In the genomic region with DNA sequence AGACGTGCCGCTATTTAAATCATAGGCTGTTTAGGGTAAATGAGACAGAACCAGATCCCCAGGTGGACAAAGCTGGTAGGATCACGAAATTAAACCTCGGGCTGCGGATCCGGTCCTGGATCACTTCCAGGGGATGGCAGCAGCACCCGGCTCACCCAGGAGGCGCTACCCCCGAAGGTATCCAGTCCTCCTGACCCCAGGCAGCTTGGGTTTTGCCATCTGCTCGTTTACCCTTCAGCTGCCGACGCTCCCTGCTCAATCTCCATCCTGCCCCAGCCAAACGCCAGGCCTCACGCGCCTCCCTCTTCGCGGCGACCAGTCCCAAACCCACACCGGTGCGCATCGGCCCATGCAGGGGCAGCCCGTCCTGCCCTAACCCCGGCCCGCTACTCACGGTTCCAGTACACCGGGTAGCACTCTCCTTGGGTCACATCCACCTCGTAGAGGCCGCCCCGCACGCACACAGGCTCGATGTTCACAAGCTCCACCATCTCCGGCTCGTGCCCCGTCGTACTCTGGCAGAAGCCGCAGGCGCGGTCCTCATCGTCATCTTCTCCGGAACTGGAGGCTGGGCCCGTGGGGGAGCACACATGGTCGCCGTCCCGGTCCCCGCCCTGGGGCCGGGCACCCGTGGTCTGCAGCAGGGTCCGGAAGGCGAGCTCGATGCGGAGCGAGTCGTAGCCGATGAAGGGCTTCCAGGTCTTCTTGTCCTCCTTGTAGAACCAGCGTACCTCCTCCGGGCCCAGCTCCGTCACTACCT, we compare ENCODE assay signal across 8 cellular contexts. TPM values are rescaled to one million over a fixed set of nuclear protein-coding genes. Genes with fewer than 3 reads are reported as not detected.
DNase-seq lines count a peak whose midpoint lies in the region; ATAC-seq and TF ChIP-seq lines count a peak whose summit lies in the region.

No MANE protein-coding gene starts in this region.

- H3K4me3 ChIP-seq in lower lobe of right lung: peak overlapping the region; percentile 93

- peak; percentile 20 for ATAC-seq in HG02973 (IDR thresholded peaks at IDR 0.05; ENCODE audit: unreplicated experiment)
- peak; percentile 61 to 70 for ATAC-seq in lower lobe of right lung

- H3K4me1 ChIP-seq in lower lobe of right lung: peaks cover 32% of the 10 kb centered on the region

- TF ChIP-seq CTCF in lower lobe of right lung (IDR thresholded peaks at IDR 0.05): no peak

- DNase-seq in NCI-H2196 (lab: John Stamatoyannopoulos, UW; ENCODE audit: unreplicated experiment) (peak; percentile 39), NCI-H2196 treated with DMSO at 0.1 percent for 48 hours (lab: John Stamatoyannopoulos, UW; ENCODE audit: unreplicated experiment) (no peak), NCI-H2171 treated with DMSO at 0.1 percent for 48 hours (lab: John Stamatoyannopoulos, UW) (peak; percentile 87), ecto neural progenitor cell (ENCODE audit: low spot score) (peak; percentile 63), lower lobe of right lung (peak; percentile 77)
- peak; percentile 66 to 71 for DNase-seq in activated CD4-positive, alpha-beta T cell treated with anti-CD3 and anti-CD28 coated beads, Interleukin-2, amount 50 U/mL, for 48 hours
- peak; percentile 46 for DNase-seq in stimulated activated CD8-positive, alpha-beta memory T cell treated with anti-CD3 and anti-CD28 coated beads, Interleukin-12 subunit alpha, Interleukin-12 subunit beta, amount 100 ng/mL, for 1 hour (ENCODE audit: low read depth)

- peak overlapping the region; percentile 90 for H3K27ac ChIP-seq in lower lobe of right lung

- H3K27me3 ChIP-seq in lower lobe of right lung (ENCODE audit: low read depth): no peaks in the 10 kb centered on the region

- intact Hi-C loops in lower lobe of right lung (cut with DNase I): no loop called here

- H3K9me3 ChIP-seq in lower lobe of right lung: no peaks in the 10 kb centered on the region

- no peaks in the 10 kb centered on the region for H3K36me3 ChIP-seq in lower lobe of right lung

RNA-seq across cellular contexts. Expression of a gene that starts 1.1 kb away (rescaled TPM):
- total RNA-seq in lower lobe of right lung: 32.6 TPM
